ENCODE assay signal across 9 cellular contexts in the genomic region with DNA sequence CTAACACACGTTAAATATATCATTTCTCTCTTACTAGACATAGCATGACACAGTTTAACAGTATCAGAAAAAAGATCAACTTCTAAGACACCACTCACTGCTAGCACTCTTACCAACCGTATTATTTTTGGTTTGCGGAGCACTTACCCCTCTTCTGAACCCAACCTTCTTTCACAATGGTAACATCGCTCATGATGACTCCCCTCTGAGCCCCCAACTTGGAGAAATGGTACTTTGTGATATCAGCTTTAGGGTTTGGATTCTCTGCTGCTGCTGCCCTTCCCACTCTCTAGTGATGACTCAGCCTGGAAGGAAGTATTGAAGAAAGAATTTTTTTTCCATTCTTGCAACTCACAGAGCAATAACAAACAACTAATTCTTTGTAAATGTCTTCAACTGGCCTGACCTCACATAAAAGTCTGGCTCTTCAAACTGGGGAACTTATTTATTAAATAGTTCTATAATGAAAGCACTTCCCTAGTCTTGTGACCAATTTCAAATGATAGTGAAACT. TPM values are rescaled to one million over a fixed set of nuclear protein-coding genes. Genes with fewer than 3 reads are reported as not detected.
A peak's percentile ranks its signal among the peaks of the same experiment; 100 is the strongest.
DNase-seq lines count a peak whose midpoint lies in the region; ATAC-seq and TF ChIP-seq lines count a peak whose summit lies in the region.
"Had no signal": no experiment of that assay in that cellular context is flagged by ENCODE, and none has a peak within 500 bp of the region (broad histone marks: within the 10 kb centered on the region; RNA-seq: fewer than 3 reads in every experiment).

No MANE protein-coding gene starts in this region.

- H3K27ac ChIP-seq in right lobe of liver, result peak overlapping the region in 1 of 3 donors; percentile 14

- in situ Hi-C loops in astrocyte of the spinal cord (cut with HindIII; ENCODE audit: low sequenced_read_pairs), result no loop called here
- in situ Hi-C loops in GM13976 (cut with MboI; ENCODE audit: low sequenced_read_pairs, unreplicated experiment), result no loop called here

- peaks cover 3 to 5% of the 10 kb centered on the region in 2 donors for H3K27me3 ChIP-seq in right lobe of liver

- no peaks in the 10 kb centered on the region for H3K36me3 ChIP-seq in right lobe of liver

- ATAC-seq in right lobe of liver (peak; percentile 32 to 64 (median 56)), GM21423 (IDR thresholded peaks at IDR 0.05; ENCODE audit: unreplicated experiment) (no peak)

- 63% methylated on average over 4 of the region's 4 CpGs for WGBS in right lobe of liver (ENCODE audit: insufficient coverage, low coverage, low lambda C conversion rate, missing lambda C conversion rate)

- no peaks in the 10 kb centered on the region for H3K4me1 ChIP-seq in right lobe of liver

- no peak for TF ChIP-seq POLR2A in right lobe of liver (IDR thresholded peaks at IDR 0.05)

- H3K9me3 ChIP-seq in right lobe of liver, result no peaks in the 10 kb centered on the region

- TF ChIP-seq CTCF in astrocyte of the spinal cord (IDR thresholded peaks at IDR 0.05; ENCODE audit: low read depth, low read length) (no peak), right lobe of liver (IDR thresholded peaks at IDR 0.05) (no peak), GM13976 (IDR thresholded peaks at IDR 0.05; ENCODE audit: borderline replicate concordance, control extremely low read depth, extremely low read depth, insufficient read depth, missing control alignments) (no peak)

- intact Hi-C loops in right lobe of liver (cut with DNase I), result no loop called here

- DNase-seq in A172 (ENCODE audit: low spot score) (peak; percentile 77), HT1080 (ENCODE audit: low read depth) (peak; percentile 73), astrocyte of the spinal cord (ENCODE audit: low read depth, low spot score) (peak; percentile 82), right lobe of liver (no peak), GM13976 (ENCODE audit: low spot score) (no peak), SKM-1 treated with dmso at 0.1 percent for 144 hours (lab: John Stamatoyannopoulos, UW; ENCODE audit: unreplicated experiment) (no peak), NCI-H128 (lab: John Stamatoyannopoulos, UW; ENCODE audit: unreplicated experiment) (no peak)
- DNase-seq: NCI-H1436 treated with DMSO at 0.1 percent for 48 hours had no signal

- H3K4me3 ChIP-seq in astrocyte of the spinal cord (ENCODE audit: low read depth, low read length), result no peak overlapping the region
- H3K4me3 ChIP-seq in right lobe of liver, result no peak overlapping the region

RNA-seq across cellular contexts. Expression of gene AKT3, which starts 7.0 kb away (rescaled TPM):
- total RNA-seq in A172 (2014; rRNA removed; shearing (Covaris generic)), result 42.1 and 56.9 TPM in 2 replicates
- 10.7 and 15.4 TPM in 2 replicates for total RNA-seq in HT1080 (2014; rRNA removed; shearing (Covaris generic))
- 29.3 and 39.6 TPM in 2 replicates for polyA plus RNA-seq in HT1080 (2015; cell fraction: cytosol; rRNA removed)
- polyA plus RNA-seq in HT1080 (2015; cell fraction: nucleus; rRNA removed), result 20.8 and 21.3 TPM in 2 replicates
- total RNA-seq in right lobe of liver, result 1 to 10 TPM; 4.9 to 9.6 (median 6.8) TPM

Comparison
In these comparisons a context has a peak if more than half of its experiments do, and no peak if none do; other contexts are left out.
1. DNase-seq: peak in A172 (single experiment), HT1080 (single experiment) and astrocyte of the spinal cord (single experiment); none in right lobe of liver (0 of 3), GM13976 (single experiment), SKM-1 treated with dmso at 0.1 percent for 144 hours (single experiment) and NCI-H128 (single experiment).